In the genomic region with DNA sequence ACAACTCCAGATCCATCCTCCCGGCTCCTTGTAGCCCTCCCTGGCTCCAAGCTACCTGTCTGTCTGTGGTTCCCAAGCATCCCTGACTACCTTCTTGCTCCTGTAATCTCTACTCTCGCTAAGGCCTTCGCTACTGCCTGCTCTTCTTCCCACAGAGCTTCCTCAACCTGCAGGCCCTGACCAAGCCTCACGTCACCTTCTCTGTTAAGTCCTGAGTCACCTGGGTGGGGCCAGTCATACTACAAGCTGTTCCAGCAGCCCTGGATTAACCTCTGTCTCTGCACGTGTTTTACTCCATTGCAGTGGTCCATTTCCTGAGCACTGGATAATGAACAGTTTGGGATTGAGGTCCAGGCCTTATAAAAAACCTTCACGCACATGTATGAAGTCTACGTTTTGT, we compare ENCODE assay signal across 20 cellular contexts.
"Had no signal": no experiment of that assay in that cellular context is flagged by ENCODE, and none has a peak within 500 bp of the region (broad histone marks: within the 10 kb centered on the region; RNA-seq: fewer than 3 reads in every experiment).

No MANE protein-coding gene starts in this region.

- H3K27ac Mint-ChIP-seq: activated CD4-positive, alpha-beta memory T cell treated with anti-CD3 and anti-CD28 coated beads for 36 hours; activated CD8-positive, alpha-beta memory T cell treated with anti-CD3 and anti-CD28 coated beads, Interleukin-2, amount 10 ng/mL, durations not matched to agents 7 days and 5 days; activated T-helper 2 cell treated with anti-CD3 and anti-CD28 coated beads, Interferon-gamma antibody, Interleukin-2, Interleukin-4, amounts not matched to agents 10 μg/mL and 5 μg/mL and 100 μg/mL, durations not matched to agents 14 hours and 24 hours and 36 hours; naive B cell; neural progenitor cell; stimulated activated naive B cell treated with anti-CD40 and anti-IgM and Interleukin-4, amounts not matched to agents 10 μg/mL and 1 μg/mL and 100 μg/mL, for 72 hours; T-cell had no signal

- H3K27ac ChIP-seq: neural progenitor cell, ovary, upper lobe of left lung, VCaP had no signal

- H2AFZ ChIP-seq: neural progenitor cell had no signal

- ATAC-seq: activated CD8-positive, alpha-beta memory T cell treated with anti-CD3 and anti-CD28 coated beads, Interleukin-2, amount 10 ng/mL, durations not matched to agents 7 days and 5 days; stimulated activated naive B cell treated with anti-CD40 and anti-IgM and Interleukin-4, amounts not matched to agents 10 μg/mL and 1 μg/mL and 100 μg/mL, for 72 hours; T-cell had no signal

- H3K9ac ChIP-seq: neural progenitor cell had no signal

- DNase-seq: activated CD4-positive, alpha-beta memory T cell treated with anti-CD3 and anti-CD28 coated beads for 36 hours; activated CD4-positive, alpha-beta T cell treated with anti-CD3 and anti-CD28 coated beads for 1 hour; activated CD8-positive, alpha-beta memory T cell treated with anti-CD3 and anti-CD28 coated beads, Interleukin-2, amount 10 ng/mL, durations not matched to agents 7 days and 5 days; activated naive CD4-positive, alpha-beta T cell treated with anti-CD3 and anti-CD28 coated beads, Interleukin-2, amount 50 U/mL, for 16 hours; activated T-cell treated with anti-CD3 and anti-CD28 coated beads, Interleukin-2, amount 50 U/mL, for 1 hour; caudate nucleus; head of caudate nucleus; naive B cell; ovary; stimulated activated CD4-positive, alpha-beta T cell treated with anti-CD3 and anti-CD28 coated beads, Interleukin-2, amount 100 ng/mL, for 48 hours; stimulated activated naive B cell treated with anti-CD40 and anti-IgM and Interleukin-4, amounts not matched to agents 10 μg/mL and 1 μg/mL and 100 μg/mL, for 72 hours; T-cell; upper lobe of left lung had no signal

- H3K27me3 ChIP-seq: neural progenitor cell, ovary, upper lobe of left lung had no signal

- H3K4me1 Mint-ChIP-seq: activated CD8-positive, alpha-beta memory T cell treated with anti-CD3 and anti-CD28 coated beads, Interleukin-2, amount 10 ng/mL, durations not matched to agents 7 days and 5 days; naive B cell; neural progenitor cell; stimulated activated naive B cell treated with anti-CD40 and anti-IgM and Interleukin-4, amounts not matched to agents 10 μg/mL and 1 μg/mL and 100 μg/mL, for 72 hours had no signal

- H3K4me1 ChIP-seq: neural progenitor cell, upper lobe of left lung had no signal

- H3K4me3 Mint-ChIP-seq: activated CD4-positive, alpha-beta memory T cell treated with anti-CD3 and anti-CD28 coated beads for 36 hours; activated CD8-positive, alpha-beta memory T cell treated with anti-CD3 and anti-CD28 coated beads, Interleukin-2, amount 10 ng/mL, durations not matched to agents 7 days and 5 days; neural progenitor cell; stimulated activated naive B cell treated with anti-CD40 and anti-IgM and Interleukin-4, amounts not matched to agents 10 μg/mL and 1 μg/mL and 100 μg/mL, for 72 hours; T-cell had no signal

- H3K4me2 ChIP-seq: neural progenitor cell had no signal

- H3K36me3 ChIP-seq: neural progenitor cell, ovary, upper lobe of left lung had no signal

- H3K9me3 Mint-ChIP-seq: activated CD4-positive, alpha-beta memory T cell treated with anti-CD3 and anti-CD28 coated beads for 36 hours; activated T-helper 2 cell treated with anti-CD3 and anti-CD28 coated beads, Interferon-gamma antibody, Interleukin-2, Interleukin-4, amounts not matched to agents 10 μg/mL and 5 μg/mL and 100 μg/mL, durations not matched to agents 14 hours and 24 hours and 36 hours; neural progenitor cell had no signal

- H3K9me3 ChIP-seq: ovary, upper lobe of left lung had no signal

- H3K27me3 Mint-ChIP-seq: activated CD4-positive, alpha-beta memory T cell treated with anti-CD3 and anti-CD28 coated beads for 36 hours; naive B cell; stimulated activated naive B cell treated with anti-CD40 and anti-IgM and Interleukin-4, amounts not matched to agents 10 μg/mL and 1 μg/mL and 100 μg/mL, for 72 hours; T-cell had no signal

- H3K36me3 Mint-ChIP-seq: activated CD4-positive, alpha-beta memory T cell treated with anti-CD3 and anti-CD28 coated beads for 36 hours; activated CD8-positive, alpha-beta memory T cell treated with anti-CD3 and anti-CD28 coated beads, Interleukin-2, amount 10 ng/mL, durations not matched to agents 7 days and 5 days; naive B cell; neural progenitor cell; stimulated activated naive B cell treated with anti-CD40 and anti-IgM and Interleukin-4, amounts not matched to agents 10 μg/mL and 1 μg/mL and 100 μg/mL, for 72 hours; T-cell had no signal

- H3K4me3 ChIP-seq: lung, neural progenitor cell, ovary, SK-N-MC, upper lobe of left lung had no signal

- FAIRE-seq: colon, frontal cortex had no signal
